Comparison of ENCODE assay signal across 34 cellular contexts in genomic region chr20:57106030-57106682, GRCh38.
DNase-seq lines count a peak whose midpoint lies in the region; ATAC-seq and TF ChIP-seq lines count a peak whose summit lies in the region.
"Had no signal": no experiment of that assay in that cellular context is flagged by ENCODE, and none has a peak within 500 bp of the region (broad histone marks: within the 10 kb centered on the region; RNA-seq: fewer than 3 reads in every experiment).

No MANE protein-coding gene starts in this region.

- H3K27ac Mint-ChIP-seq in neural progenitor cell (peak overlapping the region; percentile 64), endodermal cell (no peak overlapping the region)
- H3K27ac Mint-ChIP-seq: activated CD4-positive, alpha-beta memory T cell treated with anti-CD3 and anti-CD28 coated beads, Interleukin-2, amount 10 ng/mL, durations not matched to agents 7 days and 5 days; activated naive CD4-positive, alpha-beta T cell treated with anti-CD3 and anti-CD28 coated beads for 36 hours; activated T-helper 1 cell treated with anti-CD3 and anti-CD28 coated beads, Interleukin-12 subunit alpha, Interleukin-12 subunit beta, Interleukin-2, Interleukin-4 antibody, amounts not matched to agents 30 ng/mL and 10 ng/mL and 1 ng/mL, durations not matched to agents 14 hours and 24 hours and 36 hours; T-helper 17 cell had no signal

- H3K79me2 ChIP-seq in SU-DHL-6 (ENCODE audit: insufficient read depth, low read length) (no peaks in the 10 kb centered on the region), neural progenitor cell (ENCODE audit: low read depth) (no peaks in the 10 kb centered on the region)

- H3K27me3 ChIP-seq in H7 (ENCODE audit: control insufficient read depth, insufficient read depth, low read length) (no peaks in the 10 kb centered on the region), SU-DHL-6 (ENCODE audit: low read length) (no peaks in the 10 kb centered on the region), neural progenitor cell (no peaks in the 10 kb centered on the region), endodermal cell (ENCODE audit: control insufficient read depth, insufficient read depth, low read length, poor library complexity, severe bottlenecking) (no peaks in the 10 kb centered on the region)
- H3K27me3 ChIP-seq: MG63, ovary, upper lobe of right lung had no signal

- WGBS in endodermal cell (ENCODE audit: insufficient coverage in 1 of 2, insufficient read length in 1 of 2), 2 experiments = 86 to 94% methylated on average over 9 to 12 of the region's 12 CpGs

- no peaks in the 10 kb centered on the region for H3K36me3 Mint-ChIP-seq in neural progenitor cell
- no peaks in the 10 kb centered on the region for H3K36me3 Mint-ChIP-seq in endodermal cell (ENCODE audit: low read depth)
- H3K36me3 Mint-ChIP-seq: stimulated activated naive B cell treated with anti-CD40 and anti-IgM and Interleukin-4, amounts not matched to agents 10 μg/mL and 1 μg/mL and 100 μg/mL, for 72 hours had no signal

- H3K27ac ChIP-seq in SU-DHL-6 (ENCODE audit: low read depth, low read length) (no peak overlapping the region), neural progenitor cell (no peak overlapping the region), endodermal cell (ENCODE audit: low read depth, low read length) (no peak overlapping the region)
- H3K27ac ChIP-seq: ovary, SK-N-MC, upper lobe of right lung had no signal

- H3K4me2 ChIP-seq in SU-DHL-6 (ENCODE audit: low read depth, low read length, poor library complexity, severe bottlenecking) (peak overlapping the region; percentile 51), neural progenitor cell (no peak overlapping the region)

- peaks cover 6% of the 10 kb centered on the region for H3K9me3 Mint-ChIP-seq in neural progenitor cell
- H3K9me3 Mint-ChIP-seq in endodermal cell = no peaks in the 10 kb centered on the region
- H3K9me3 Mint-ChIP-seq: activated CD4-positive, alpha-beta memory T cell treated with anti-CD3 and anti-CD28 coated beads, Interleukin-2, amount 10 ng/mL, durations not matched to agents 7 days and 5 days; activated naive CD4-positive, alpha-beta T cell treated with anti-CD3 and anti-CD28 coated beads for 36 hours; activated T-helper 1 cell treated with anti-CD3 and anti-CD28 coated beads, Interleukin-12 subunit alpha, Interleukin-12 subunit beta, Interleukin-2, Interleukin-4 antibody, amounts not matched to agents 30 ng/mL and 10 ng/mL and 1 ng/mL, durations not matched to agents 14 hours and 24 hours and 36 hours; H9; nephron had no signal

- H3K9me2 ChIP-seq in SU-DHL-6 (replicated peaks; ENCODE audit: insufficient read depth, low read length) = no peaks in the 10 kb centered on the region

- H3K36me3 ChIP-seq in H7 (replicated peaks; ENCODE audit: control insufficient read depth, insufficient read depth, low read length) = no peaks in the 10 kb centered on the region
- H3K36me3 ChIP-seq in SU-DHL-6 (ENCODE audit: low read length) = no peaks in the 10 kb centered on the region
- no peaks in the 10 kb centered on the region for H3K36me3 ChIP-seq in neural progenitor cell
- H3K36me3 ChIP-seq in endodermal cell (ENCODE audit: control insufficient read depth, insufficient read depth, low read length) = no peaks in the 10 kb centered on the region
- H3K36me3 ChIP-seq: MG63, ovary, upper lobe of right lung had no signal

- DNase-seq in H7 (peak; percentile 82), M059J (ENCODE audit: low read depth) (peak; percentile 29), neural progenitor cell (ENCODE audit: low spot score) (no peak), NCI-H2029 treated with DMSO at 0.1 percent for 48 hours (lab: John Stamatoyannopoulos, UW) (no peak), activated gamma-delta T cell treated with Interleukin-2 at 50 U/mL for 16 hours (no peak), endodermal cell (no peak)
- DNase-seq: activated CD4-positive, alpha-beta memory T cell treated with anti-CD3 and anti-CD28 coated beads, Interleukin-2, amount 10 ng/mL, durations not matched to agents 7 days and 5 days; activated CD4-positive, alpha-beta T cell treated with anti-CD3 and anti-CD28 coated beads for 1 hour; activated CD8-positive, alpha-beta memory T cell treated with anti-CD3 and anti-CD28 coated beads, Interleukin-2, amount 50 U/mL, for 4 hours; activated naive CD4-positive, alpha-beta T cell treated with anti-CD3 and anti-CD28 coated beads for 36 hours; C1 segment of cervical spinal cord; central memory CD4-positive, alpha-beta T cell; cortex of kidney; DMS79; effector memory CD4-positive, alpha-beta T cell; GF-D8; H9; hypothalamus; MG63; NCI-H1417; NCI-H2081 treated with DMSO at 0.1 percent for 48 hours; NCI-H226; NCI-H526 treated with DMSO at 0.1 percent for 48 hours; ovary; stimulated activated naive B cell treated with anti-CD40 and anti-IgM and Interleukin-4, amounts not matched to agents 10 μg/mL and 1 μg/mL and 100 μg/mL, for 72 hours; substantia nigra; T-helper 17 cell; upper lobe of right lung had no signal

- H3F3A ChIP-seq in SU-DHL-6 (ENCODE audit: insufficient read depth) = no peaks in the 10 kb centered on the region
- no peaks in the 10 kb centered on the region for H3F3A ChIP-seq in neural progenitor cell (ENCODE audit: low read depth)

- H3K4me3 Mint-ChIP-seq in neural progenitor cell (no peak overlapping the region), endodermal cell (no peak overlapping the region)
- H3K4me3 Mint-ChIP-seq: activated CD4-positive, alpha-beta memory T cell treated with anti-CD3 and anti-CD28 coated beads, Interleukin-2, amount 10 ng/mL, durations not matched to agents 7 days and 5 days; activated naive CD4-positive, alpha-beta T cell treated with anti-CD3 and anti-CD28 coated beads for 36 hours; activated T-helper 1 cell treated with anti-CD3 and anti-CD28 coated beads, Interleukin-12 subunit alpha, Interleukin-12 subunit beta, Interleukin-2, Interleukin-4 antibody, amounts not matched to agents 30 ng/mL and 10 ng/mL and 1 ng/mL, durations not matched to agents 14 hours and 24 hours and 36 hours; H9; nephron; stimulated activated naive B cell treated with anti-CD40 and anti-IgM and Interleukin-4, amounts not matched to agents 10 μg/mL and 1 μg/mL and 100 μg/mL, for 72 hours; T-helper 17 cell had no signal

- TF ChIP-seq CTCF in SU-DHL-6 (IDR thresholded peaks at IDR 0.05; ENCODE audit: insufficient read depth, low read length, poor library complexity, severe bottlenecking) (no peak), neural progenitor cell (IDR thresholded peaks at IDR 0.05) (no peak), endodermal cell (conservative IDR thresholded peaks at IDR 0.05) (no peak)

- peaks cover 20% of the 10 kb centered on the region for H3K4me1 Mint-ChIP-seq in neural progenitor cell
- peaks cover 4% of the 10 kb centered on the region for H3K4me1 Mint-ChIP-seq in endodermal cell
- H3K4me1 Mint-ChIP-seq: activated CD4-positive, alpha-beta memory T cell treated with anti-CD3 and anti-CD28 coated beads, Interleukin-2, amount 10 ng/mL, durations not matched to agents 7 days and 5 days had no signal

- H3K9ac ChIP-seq in SU-DHL-6 (ENCODE audit: low read length) (peak overlapping the region; percentile 38; the same call in 1 of the 2 replicates), neural progenitor cell (no peak overlapping the region), endodermal cell (ENCODE audit: extremely low read depth, low read length, poor library complexity, severe bottlenecking) (no peak overlapping the region)

- H2AFZ ChIP-seq in SU-DHL-6 (ENCODE audit: low read depth, low read length, severe bottlenecking) = peak overlapping the region; percentile 97
- H2AFZ ChIP-seq in neural progenitor cell (replicated peaks) = no peak overlapping the region

- ATAC-seq in HG03039 (IDR thresholded peaks at IDR 0.05; ENCODE audit: unreplicated experiment) = no peak
- ATAC-seq: left lobe of liver; stimulated activated naive B cell treated with anti-CD40 and anti-IgM and Interleukin-4, amounts not matched to agents 10 μg/mL and 1 μg/mL and 100 μg/mL, for 72 hours; T-helper 17 cell; upper lobe of right lung had no signal

- H3K4me1 ChIP-seq in neural progenitor cell (peaks cover 21% of the 10 kb centered on the region), endodermal cell (ENCODE audit: control insufficient read depth, insufficient read depth, low read length) (no peaks in the 10 kb centered on the region)
- H3K4me1 ChIP-seq: upper lobe of right lung had no signal

- no peak overlapping the region for H3K4me3 ChIP-seq in H7 (ENCODE audit: insufficient read depth, low read depth, low read length)
- H3K4me3 ChIP-seq in SU-DHL-6 (ENCODE audit: insufficient read depth, low read length, poor library complexity, severe bottlenecking) = no peak overlapping the region
- H3K4me3 ChIP-seq in neural progenitor cell = no peak overlapping the region
- no peak overlapping the region for H3K4me3 ChIP-seq in endodermal cell (ENCODE audit: low read length)
- H3K4me3 ChIP-seq: MG63, ovary, SK-N-MC, upper lobe of right lung had no signal

- no peaks in the 10 kb centered on the region for H4K20me1 ChIP-seq in SU-DHL-6 (ENCODE audit: low read depth, low read length)
- H4K20me1 ChIP-seq in neural progenitor cell (ENCODE audit: low read depth) = no peaks in the 10 kb centered on the region

- H3K9me3 ChIP-seq in SU-DHL-6 (ENCODE audit: insufficient read depth, low read length) (no peaks in the 10 kb centered on the region), neural progenitor cell (ENCODE audit: low read depth) (no peaks in the 10 kb centered on the region), endodermal cell (ENCODE audit: control insufficient read depth, low read length) (no peaks in the 10 kb centered on the region)
- H3K9me3 ChIP-seq: MG63, ovary, upper lobe of right lung had no signal

- H3K27me3 Mint-ChIP-seq in neural progenitor cell (ENCODE audit: insufficient read depth, low read depth) = peaks cover 14% of the 10 kb centered on the region
- peaks cover 20% of the 10 kb centered on the region for H3K27me3 Mint-ChIP-seq in endodermal cell (ENCODE audit: insufficient read depth)
- H3K27me3 Mint-ChIP-seq: activated CD4-positive, alpha-beta memory T cell treated with anti-CD3 and anti-CD28 coated beads, Interleukin-2, amount 10 ng/mL, durations not matched to agents 7 days and 5 days had no signal

Comparison
In these comparisons a context has a peak if more than half of its experiments do, and no peak if none do; other contexts are left out.
1. DNase-seq: peak in H7 (single experiment) and M059J (single experiment); none in neural progenitor cell (single experiment), NCI-H2029 treated with DMSO at 0.1 percent for 48 hours (single experiment), activated gamma-delta T cell treated with Interleukin-2 at 50 U/mL for 16 hours (single experiment) and endodermal cell (single experiment).